ENCODE assay signal across 1 cellular context in the genomic region with DNA sequence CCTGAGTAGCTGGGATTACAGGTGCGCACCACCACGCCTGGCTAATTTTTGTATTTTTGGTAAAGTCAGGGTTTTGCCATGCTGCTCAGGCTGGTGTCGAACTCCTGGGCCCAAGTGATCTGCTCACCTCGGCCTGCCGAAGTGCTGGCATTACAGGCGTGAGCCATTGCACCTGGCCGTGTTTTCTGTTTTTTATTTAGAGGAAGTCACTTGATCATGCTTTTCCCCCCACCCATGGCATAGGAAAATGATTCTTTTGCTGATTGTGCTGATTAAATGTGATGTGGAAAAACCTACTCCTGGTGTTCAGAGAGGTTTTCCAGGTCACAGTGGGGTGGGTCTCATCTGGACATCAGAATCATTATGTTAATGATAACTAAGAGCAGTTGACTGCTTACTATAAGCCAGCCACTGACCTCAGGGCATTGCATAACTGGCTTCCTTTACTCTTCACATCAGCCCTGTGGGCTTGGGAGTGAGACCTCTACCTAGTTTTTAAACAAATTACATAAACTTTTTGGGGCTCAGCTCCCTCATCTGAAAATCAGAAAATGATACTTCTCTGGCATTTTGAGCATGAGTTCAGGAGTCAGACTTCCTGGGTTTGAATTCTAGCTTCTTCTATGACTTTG.
TF ChIP-seq lines count a peak whose summit lies in the region.

No MANE protein-coding gene starts in this region.

TF ChIP-seq in WTC11, 78 proteins besides CTCF, POLR2A, EP300 and RAD21 (continued from another document):
- TF ChIP-seq, protein P1, sequence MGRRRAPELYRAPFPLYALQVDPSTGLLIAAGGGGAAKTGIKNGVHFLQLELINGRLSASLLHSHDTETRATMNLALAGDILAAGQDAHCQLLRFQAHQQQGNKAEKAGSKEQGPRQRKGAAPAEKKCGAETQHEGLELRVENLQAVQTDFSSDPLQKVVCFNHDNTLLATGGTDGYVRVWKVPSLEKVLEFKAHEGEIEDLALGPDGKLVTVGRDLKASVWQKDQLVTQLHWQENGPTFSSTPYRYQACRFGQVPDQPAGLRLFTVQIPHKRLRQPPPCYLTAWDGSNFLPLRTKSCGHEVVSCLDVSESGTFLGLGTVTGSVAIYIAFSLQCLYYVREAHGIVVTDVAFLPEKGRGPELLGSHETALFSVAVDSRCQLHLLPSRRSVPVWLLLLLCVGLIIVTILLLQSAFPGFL (CRISPR knock-in tag; IDR thresholded peaks at IDR 0.05; ENCODE audit: borderline replicate concordance) = no peak
- TF ChIP-seq ZNF121 (CRISPR knock-in tag; IDR thresholded peaks at IDR 0.05) (no peak), ZBTB21 (CRISPR knock-in tag; IDR thresholded peaks at IDR 0.05; ENCODE audit: borderline replicate concordance) (no peak), GTF2I (CRISPR knock-in tag; conservative IDR thresholded peaks at IDR 0.05) (no peak), EMX1 (CRISPR knock-in tag; IDR thresholded peaks at IDR 0.05) (no peak), RORB (CRISPR knock-in tag; IDR thresholded peaks at IDR 0.05) (no peak)
- TF ChIP-seq, protein P2, sequence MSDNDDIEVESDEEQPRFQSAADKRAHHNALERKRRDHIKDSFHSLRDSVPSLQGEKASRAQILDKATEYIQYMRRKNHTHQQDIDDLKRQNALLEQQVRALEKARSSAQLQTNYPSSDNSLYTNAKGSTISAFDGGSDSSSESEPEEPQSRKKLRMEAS (CRISPR knock-in tag; IDR thresholded peaks at IDR 0.05) = no peak
- TF ChIP-seq, protein P3, sequence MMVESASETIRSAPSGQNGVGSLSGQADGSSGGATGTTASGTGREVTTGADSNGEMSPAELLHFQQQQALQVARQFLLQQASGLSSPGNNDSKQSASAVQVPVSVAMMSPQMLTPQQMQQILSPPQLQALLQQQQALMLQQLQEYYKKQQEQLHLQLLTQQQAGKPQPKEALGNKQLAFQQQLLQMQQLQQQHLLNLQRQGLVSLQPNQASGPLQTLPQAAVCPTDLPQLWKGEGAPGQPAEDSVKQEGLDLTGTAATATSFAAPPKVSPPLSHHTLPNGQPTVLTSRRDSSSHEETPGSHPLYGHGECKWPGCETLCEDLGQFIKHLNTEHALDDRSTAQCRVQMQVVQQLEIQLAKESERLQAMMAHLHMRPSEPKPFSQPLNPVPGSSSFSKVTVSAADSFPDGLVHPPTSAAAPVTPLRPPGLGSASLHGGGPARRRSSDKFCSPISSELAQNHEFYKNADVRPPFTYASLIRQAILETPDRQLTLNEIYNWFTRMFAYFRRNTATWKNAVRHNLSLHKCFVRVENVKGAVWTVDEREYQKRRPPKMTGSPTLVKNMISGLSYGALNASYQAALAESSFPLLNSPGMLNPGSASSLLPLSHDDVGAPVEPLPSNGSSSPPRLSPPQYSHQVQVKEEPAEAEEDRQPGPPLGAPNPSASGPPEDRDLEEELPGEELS (CRISPR knock-in tag; IDR thresholded peaks at IDR 0.05) = no peak
- TF ChIP-seq, protein P4, sequence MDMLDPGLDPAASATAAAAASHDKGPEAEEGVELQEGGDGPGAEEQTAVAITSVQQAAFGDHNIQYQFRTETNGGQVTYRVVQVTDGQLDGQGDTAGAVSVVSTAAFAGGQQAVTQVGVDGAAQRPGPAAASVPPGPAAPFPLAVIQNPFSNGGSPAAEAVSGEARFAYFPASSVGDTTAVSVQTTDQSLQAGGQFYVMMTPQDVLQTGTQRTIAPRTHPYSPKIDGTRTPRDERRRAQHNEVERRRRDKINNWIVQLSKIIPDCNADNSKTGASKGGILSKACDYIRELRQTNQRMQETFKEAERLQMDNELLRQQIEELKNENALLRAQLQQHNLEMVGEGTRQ (CRISPR knock-in tag; IDR thresholded peaks at IDR 0.05) = no peak
- TF ChIP-seq, protein P5, sequence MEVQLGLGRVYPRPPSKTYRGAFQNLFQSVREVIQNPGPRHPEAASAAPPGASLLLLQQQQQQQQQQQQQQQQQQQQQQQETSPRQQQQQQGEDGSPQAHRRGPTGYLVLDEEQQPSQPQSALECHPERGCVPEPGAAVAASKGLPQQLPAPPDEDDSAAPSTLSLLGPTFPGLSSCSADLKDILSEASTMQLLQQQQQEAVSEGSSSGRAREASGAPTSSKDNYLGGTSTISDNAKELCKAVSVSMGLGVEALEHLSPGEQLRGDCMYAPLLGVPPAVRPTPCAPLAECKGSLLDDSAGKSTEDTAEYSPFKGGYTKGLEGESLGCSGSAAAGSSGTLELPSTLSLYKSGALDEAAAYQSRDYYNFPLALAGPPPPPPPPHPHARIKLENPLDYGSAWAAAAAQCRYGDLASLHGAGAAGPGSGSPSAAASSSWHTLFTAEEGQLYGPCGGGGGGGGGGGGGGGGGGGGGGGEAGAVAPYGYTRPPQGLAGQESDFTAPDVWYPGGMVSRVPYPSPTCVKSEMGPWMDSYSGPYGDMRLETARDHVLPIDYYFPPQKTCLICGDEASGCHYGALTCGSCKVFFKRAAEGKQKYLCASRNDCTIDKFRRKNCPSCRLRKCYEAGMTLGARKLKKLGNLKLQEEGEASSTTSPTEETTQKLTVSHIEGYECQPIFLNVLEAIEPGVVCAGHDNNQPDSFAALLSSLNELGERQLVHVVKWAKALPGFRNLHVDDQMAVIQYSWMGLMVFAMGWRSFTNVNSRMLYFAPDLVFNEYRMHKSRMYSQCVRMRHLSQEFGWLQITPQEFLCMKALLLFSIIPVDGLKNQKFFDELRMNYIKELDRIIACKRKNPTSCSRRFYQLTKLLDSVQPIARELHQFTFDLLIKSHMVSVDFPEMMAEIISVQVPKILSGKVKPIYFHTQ (CRISPR knock-in tag; IDR thresholded peaks at IDR 0.05) = no peak
